In genomic region chr15:41887893-41888292, GRCh38 we compare ENCODE assay signal across 24 cellular contexts.
"Had no signal": no experiment of that assay in that cellular context is flagged by ENCODE, and none has a peak within 500 bp of the region (broad histone marks: within the 10 kb centered on the region; RNA-seq: fewer than 3 reads in every experiment).

No MANE protein-coding gene starts in this region.

- H3K27ac ChIP-seq: adrenal gland, heart left ventricle, neutrophil, parathyroid adenoma, testis had no signal

- H3K4me3 ChIP-seq: adrenal gland, heart left ventricle, testis had no signal

- H2AFZ ChIP-seq: parathyroid adenoma had no signal

- H3K9me3 Mint-ChIP-seq: activated B cell treated with CpG ODN at 0.5 μM for 24 hours; activated CD4-positive, alpha-beta memory T cell treated with anti-CD3 and anti-CD28 coated beads for 36 hours; activated naive CD4-positive, alpha-beta T cell treated with anti-CD3 and anti-CD28 coated beads, Interleukin-2, amount 50 U/mL, for 24 hours; activated T-helper 1 cell treated with anti-CD3 and anti-CD28 coated beads, Interleukin-12 subunit alpha, Interleukin-12 subunit beta, Interleukin-2, Interleukin-4 antibody, amounts not matched to agents 30 ng/mL and 10 ng/mL and 1 ng/mL, durations not matched to agents 14 hours and 24 hours and 36 hours; memory B cell; natural killer cell treated with Interleukin-12 subunit alpha and Interleukin-12 subunit beta and Interleukin-15 and Interleukin-18, amount 100 ng/mL, for 72 hours; T-helper 1 cell treated with Interleukin-12 subunit alpha and Interleukin-12 subunit beta and Interleukin-4 antibody, amounts not matched to agents 30 μg/mL and 1 μg/mL, for 36 hours; type B pancreatic cell had no signal

- H3K4me1 ChIP-seq: parathyroid adenoma had no signal

- H3K9ac ChIP-seq: parathyroid adenoma had no signal

- H3K27ac Mint-ChIP-seq: activated B cell treated with CpG ODN at 0.5 μM for 24 hours; activated CD4-positive, alpha-beta memory T cell treated with anti-CD3 and anti-CD28 coated beads for 36 hours; activated naive CD4-positive, alpha-beta T cell treated with anti-CD3 and anti-CD28 coated beads, Interleukin-2, amount 50 U/mL, for 24 hours; memory B cell; type B pancreatic cell had no signal

- H3K27me3 ChIP-seq: adrenal gland, heart left ventricle, testis had no signal

- H3K36me3 Mint-ChIP-seq: activated CD4-positive, alpha-beta memory T cell treated with anti-CD3 and anti-CD28 coated beads for 36 hours; activated naive CD4-positive, alpha-beta T cell treated with anti-CD3 and anti-CD28 coated beads, Interleukin-2, amount 50 U/mL, for 24 hours; memory B cell; natural killer cell treated with Interleukin-12 subunit alpha and Interleukin-12 subunit beta and Interleukin-15 and Interleukin-18, amount 100 ng/mL, for 72 hours; type B pancreatic cell had no signal

- ATAC-seq: activated CD8-positive, alpha-beta memory T cell treated with anti-CD3 and anti-CD28 coated beads, Interleukin-2, amount 10 ng/mL, durations not matched to agents 7 days and 5 days; heart left ventricle; left colon; natural killer cell treated with Interleukin-12 subunit alpha and Interleukin-12 subunit beta and Interleukin-15 and Interleukin-18, amount 100 ng/mL, for 72 hours; right cardiac atrium had no signal

- H3K36me3 ChIP-seq: adrenal gland, heart left ventricle, neutrophil had no signal

- H3K27me3 Mint-ChIP-seq: activated B cell treated with CpG ODN at 0.5 μM for 24 hours; activated CD4-positive, alpha-beta memory T cell treated with anti-CD3 and anti-CD28 coated beads for 36 hours; activated CD8-positive, alpha-beta memory T cell treated with anti-CD3 and anti-CD28 coated beads, Interleukin-2, amount 10 ng/mL, durations not matched to agents 7 days and 5 days; activated naive CD4-positive, alpha-beta T cell treated with anti-CD3 and anti-CD28 coated beads, Interleukin-2, amount 50 U/mL, for 24 hours; memory B cell; natural killer cell treated with Interleukin-12 subunit alpha and Interleukin-12 subunit beta and Interleukin-15 and Interleukin-18, amount 100 ng/mL, for 72 hours; stimulated activated naive B cell treated with anti-CD40 and anti-IgM and Interleukin-4, amounts not matched to agents 10 μg/mL and 1 μg/mL and 100 μg/mL, for 72 hours had no signal

- H3K4me3 Mint-ChIP-seq: activated CD4-positive, alpha-beta memory T cell treated with anti-CD3 and anti-CD28 coated beads for 36 hours; activated CD8-positive, alpha-beta memory T cell treated with anti-CD3 and anti-CD28 coated beads, Interleukin-2, amount 10 ng/mL, durations not matched to agents 7 days and 5 days; activated naive CD4-positive, alpha-beta T cell treated with anti-CD3 and anti-CD28 coated beads, Interleukin-2, amount 50 U/mL, for 24 hours; activated T-helper 1 cell treated with anti-CD3 and anti-CD28 coated beads, Interleukin-12 subunit alpha, Interleukin-12 subunit beta, Interleukin-2, Interleukin-4 antibody, amounts not matched to agents 30 ng/mL and 10 ng/mL and 1 ng/mL, durations not matched to agents 14 hours and 24 hours and 36 hours; natural killer cell treated with Interleukin-12 subunit alpha and Interleukin-12 subunit beta and Interleukin-15 and Interleukin-18, amount 100 ng/mL, for 72 hours; stimulated activated naive B cell treated with anti-CD40 and anti-IgM and Interleukin-4, amounts not matched to agents 10 μg/mL and 1 μg/mL and 100 μg/mL, for 72 hours; T-helper 1 cell treated with Interleukin-12 subunit alpha and Interleukin-12 subunit beta and Interleukin-4 antibody, amounts not matched to agents 30 μg/mL and 1 μg/mL, for 36 hours; type B pancreatic cell had no signal

- H3K9me3 ChIP-seq: adrenal gland, heart left ventricle, neutrophil, testis had no signal

- DNase-seq: activated B cell treated with CpG ODN at 0.5 μM for 24 hours; activated CD4-positive, alpha-beta T cell treated with anti-CD3 and anti-CD28 coated beads for 4 hours; activated gamma-delta T cell treated with Interleukin-2 at 50 U/mL for 16 hours; activated T-cell treated with anti-CD3 and anti-CD28 coated beads for 4 hours; adrenal gland; cerebellar nuclear complex; cortex of kidney; islet precursor cell; left colon; right cardiac atrium; stimulated activated CD4-positive, alpha-beta T cell treated with anti-CD3 and anti-CD28 coated beads, Interleukin-1b, Interleukin-23, amount 100 ng/mL, for 48 hours; stimulated activated naive B cell treated with anti-CD40 and anti-IgM and Interleukin-4, amounts not matched to agents 10 μg/mL and 1 μg/mL and 100 μg/mL, for 72 hours; testis had no signal
